15 cellular contexts compared by ENCODE assay signal in the genomic region with DNA sequence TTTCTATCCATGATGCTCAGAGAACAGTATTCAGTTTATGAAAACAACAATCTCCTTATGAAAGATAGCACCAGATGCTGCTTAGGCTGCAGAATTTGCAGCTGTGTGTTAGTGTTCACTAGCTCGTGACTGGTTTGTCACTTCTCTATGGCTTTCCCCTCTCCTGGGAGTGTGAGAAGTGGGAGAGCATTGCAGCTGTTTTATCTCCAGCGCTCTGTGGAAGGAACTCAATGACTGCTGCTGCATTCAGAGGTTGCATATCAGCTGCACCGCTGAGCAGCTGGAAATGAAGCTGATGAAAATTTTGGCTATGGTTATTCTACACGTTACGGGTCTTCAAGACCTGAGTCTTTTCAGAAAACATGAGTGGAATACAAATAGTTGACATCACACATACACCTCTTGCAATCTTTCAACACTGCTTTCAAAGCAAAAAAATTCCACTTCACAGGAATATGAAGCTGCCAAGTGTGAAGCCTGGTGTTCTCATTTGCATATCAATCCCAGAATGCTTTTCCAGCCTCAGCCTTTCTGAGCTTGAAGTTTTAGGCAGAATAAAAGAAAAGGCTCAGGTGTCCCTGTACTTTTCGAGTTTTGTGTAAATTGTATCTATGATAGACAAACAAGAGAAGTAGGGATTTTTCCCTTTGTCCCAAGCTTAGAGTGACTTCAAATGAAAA.
DNase-seq lines count a peak whose midpoint lies in the region; ATAC-seq, FAIRE-seq and TF ChIP-seq lines count a peak whose summit lies in the region.
"Had no signal": no experiment of that assay in that cellular context is flagged by ENCODE, and none has a peak within 500 bp of the region (broad histone marks: within the 10 kb centered on the region; RNA-seq: fewer than 3 reads in every experiment).

No MANE protein-coding gene starts in this region.

- H3K27ac ChIP-seq in WERI-Rb-1: no peak overlapping the region
- H3K27ac ChIP-seq: parathyroid adenoma, SJSA1 had no signal

- TF ChIP-seq CTCF in WERI-Rb-1 (IDR thresholded peaks at IDR 0.05; ENCODE audit: low read depth, low read length): no peak

- peak; percentile 55 for FAIRE-seq in GM19239 (lab: Jason Lieb, UNC)
- FAIRE-seq: HTR-8/SVneo had no signal

- DNase-seq in GM19239 (ENCODE audit: insufficient read length, low spot score) (no peak), head of caudate nucleus (peak in 35 of 42 donors; percentile 13 to 84 (median 49)), pons (ENCODE audit: low spot score) (peak; percentile 71), HK-2 (ENCODE audit: unreplicated experiment) (no peak), NCI-H2171 (lab: John Stamatoyannopoulos, UW) (no peak), WERI-Rb-1 (no peak)
- no peak for DNase-seq in central memory CD4-positive, alpha-beta T cell
- DNase-seq: activated CD8-positive, alpha-beta T cell treated with anti-CD3 and anti-CD28 coated beads, Interleukin-2, amount 10 ng/mL, durations not matched to agents 7 days and 5 days; activated gamma-delta T cell; MG63; stimulated activated CD4-positive, alpha-beta T cell treated with anti-CD3 and anti-CD28 coated beads, Interleukin-12 subunit alpha, Interleukin-12 subunit beta, amount 100 ng/mL, for 4 hours had no signal

- H3K9me3 ChIP-seq in WERI-Rb-1 (ENCODE audit: severe bottlenecking): no peaks in the 10 kb centered on the region
- H3K9me3 ChIP-seq: MG63, SJSA1 had no signal

- intact Hi-C loops in head of caudate nucleus (cut with DNase I): no loop called here

- ATAC-seq in HG03432 (IDR thresholded peaks at IDR 0.05; ENCODE audit: unreplicated experiment): peak; percentile 58
- ATAC-seq: activated CD8-positive, alpha-beta T cell treated with anti-CD3 and anti-CD28 coated beads, Interleukin-2, amount 10 ng/mL, durations not matched to agents 7 days and 5 days had no signal

- no peaks in the 10 kb centered on the region for H3K27me3 ChIP-seq in WERI-Rb-1 (ENCODE audit: insufficient read depth, low read depth, severe bottlenecking)
- H3K27me3 ChIP-seq: MG63, SJSA1 had no signal

- H3K36me3 ChIP-seq in WERI-Rb-1: no peaks in the 10 kb centered on the region
- H3K36me3 ChIP-seq: MG63, SJSA1 had no signal

- no peak overlapping the region for H3K4me3 ChIP-seq in WERI-Rb-1 (ENCODE audit: low read depth, low read length)
- H3K4me3 ChIP-seq: MG63, SJSA1 had no signal

Comparison
In these comparisons a context has a peak if more than half of its experiments do, and no peak if none do; other contexts are left out.
1. DNase-seq: peak in head of caudate nucleus (35 of 42) and pons (single experiment); none in GM19239 (single experiment), HK-2 (single experiment), NCI-H2171 (single experiment), WERI-Rb-1 (single experiment) and central memory CD4-positive, alpha-beta T cell (single experiment).